ENCODE assay signal across 8 cellular contexts in the genomic region with DNA sequence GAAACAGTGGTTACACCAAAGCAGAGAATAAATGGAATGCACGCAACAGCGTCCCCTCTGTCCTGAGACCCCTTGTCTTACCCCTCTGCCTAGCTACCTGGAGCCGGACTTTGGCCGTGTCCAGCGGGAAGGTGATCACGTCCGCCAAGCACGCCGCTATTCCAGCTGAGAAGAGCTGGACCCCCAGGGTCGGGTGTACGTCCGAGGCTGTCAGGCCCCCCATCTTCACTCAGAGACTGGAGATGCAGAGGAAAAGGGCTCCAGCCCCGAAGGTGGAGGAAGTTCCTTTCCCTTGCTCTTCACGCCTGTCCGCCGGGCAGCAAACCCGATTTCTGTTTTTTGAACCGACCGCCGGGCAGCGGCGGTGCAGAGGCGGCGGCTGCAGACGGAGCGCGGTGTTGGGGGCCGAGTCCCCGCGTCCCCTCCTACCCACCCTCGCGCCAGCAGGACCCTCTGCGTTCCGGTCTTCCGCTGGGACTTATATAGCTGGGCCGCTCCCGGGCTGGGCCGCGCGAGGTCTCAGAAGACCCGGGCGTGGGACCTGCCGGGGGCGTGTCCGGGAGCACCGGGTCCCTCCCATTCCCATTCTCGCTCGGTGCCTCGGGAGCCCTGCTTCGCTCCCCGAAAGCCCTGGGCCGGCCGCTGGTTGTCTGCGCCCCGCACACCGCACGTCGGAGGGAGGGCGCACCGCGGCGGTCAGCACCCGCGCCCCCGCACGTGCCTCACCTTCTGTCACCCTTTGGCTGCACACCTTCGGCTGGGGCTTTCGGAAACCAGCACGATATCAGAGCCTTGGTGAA. TPM values are rescaled to one million over a fixed set of nuclear protein-coding genes. Genes with fewer than 3 reads are reported as not detected.
DNase-seq lines count a peak whose midpoint lies in the region; ATAC-seq and TF ChIP-seq lines count a peak whose summit lies in the region.

Gene UCP1 (minus strand): TSS at position 455 of the 800 bp plus-strand sequence. CDS start 232 bp downstream, at position 223.

- H3K27me3 ChIP-seq in body of pancreas: peaks cover 0 to 11% of the 10 kb centered on the region in 2 donors

- H3K4me3 Mint-ChIP-seq in activated CD4-positive, alpha-beta T cell treated with anti-CD3 and anti-CD28 coated beads for 36 hours: peak within 1 kb of the TSS; percentile 54
- H3K4me3 Mint-ChIP-seq in stimulated activated naive CD8-positive, alpha-beta T cell treated with anti-CD3 and anti-CD28 coated beads, Interleukin-15, Interleukin-2, amounts not matched to agents 100 ng/mL and 50 ng/mL, for 24 hours: peak within 1 kb of the TSS; percentile 71

- CTCF ChIA-PET in activated CD4-positive, alpha-beta T cell treated with anti-CD3 and anti-CD28 coated beads for 36 hours (lab: Charles Lee): interaction anchor here (0.6 to 1.0 kb wide), 5 partner anchors 29 to 1162 kb away, joined by 3 to 4 read pairs (median 4); no protein-coding TSS in a partner anchor

- DNase-seq in activated CD4-positive, alpha-beta T cell treated with anti-CD3 and anti-CD28 coated beads for 36 hours: peak; percentile 10
- no peak for DNase-seq in activated CD4-positive, alpha-beta T cell treated with anti-CD3 and anti-CD28 coated beads for 4 hours
- DNase-seq in body of pancreas: peak; percentile 29 to 64 (median 38)
- DNase-seq in islet precursor cell: peak; percentile 72
- no peak for DNase-seq in NCI-H2029 (lab: John Stamatoyannopoulos, UW)
- no peak for DNase-seq in KG1 (lab: John Stamatoyannopoulos, UW)
- DNase-seq in medulla oblongata (ENCODE audit: extremely low spot score): no peak

- no peaks in the 10 kb centered on the region for H3K36me3 ChIP-seq in body of pancreas (replicated peaks in 1 of 2; ENCODE audit: insufficient read depth in 1 of 2, low read depth in 2 of 2)

- H3K4me1 Mint-ChIP-seq in activated CD4-positive, alpha-beta T cell treated with anti-CD3 and anti-CD28 coated beads for 36 hours: peaks cover 19% of the 10 kb centered on the region
- peaks cover 21% of the 10 kb centered on the region for H3K4me1 Mint-ChIP-seq in stimulated activated naive CD8-positive, alpha-beta T cell treated with anti-CD3 and anti-CD28 coated beads, Interleukin-15, Interleukin-2, amounts not matched to agents 100 ng/mL and 50 ng/mL, for 24 hours (ENCODE audit: low read depth)

- peaks cover 0 to 6% (median 0%) of the 10 kb centered on the region in 3 donors for H3K9me3 ChIP-seq in body of pancreas

- ATAC-seq in activated CD4-positive, alpha-beta T cell treated with anti-CD3 and anti-CD28 coated beads for 36 hours: no peak
- ATAC-seq in body of pancreas: peak; percentile 76

- POLR2A ChIA-PET in activated CD4-positive, alpha-beta T cell treated with anti-CD3 and anti-CD28 coated beads for 36 hours (lab: Charles Lee): no interaction called here

- no peak for TF ChIP-seq CTCF in body of pancreas (IDR thresholded peaks at IDR 0.05)

- peaks cover 12% of the 10 kb centered on the region for H3K9me3 Mint-ChIP-seq in activated CD4-positive, alpha-beta T cell treated with anti-CD3 and anti-CD28 coated beads for 36 hours (ENCODE audit: low read depth)
- peaks cover 12% of the 10 kb centered on the region for H3K9me3 Mint-ChIP-seq in stimulated activated naive CD8-positive, alpha-beta T cell treated with anti-CD3 and anti-CD28 coated beads, Interleukin-15, Interleukin-2, amounts not matched to agents 100 ng/mL and 50 ng/mL, for 24 hours

- TF ChIP-seq POLR2A in body of pancreas (IDR thresholded peaks at IDR 0.05): no peak

- no peak within 1 kb of the TSS for H3K27ac ChIP-seq in body of pancreas

- peaks cover 20% of the 10 kb centered on the region for H3K4me1 ChIP-seq in body of pancreas

- no peak within 1 kb of the TSS for H3K27ac Mint-ChIP-seq in activated CD4-positive, alpha-beta T cell treated with anti-CD3 and anti-CD28 coated beads for 36 hours
- peak within 1 kb of the TSS; percentile 49 for H3K27ac Mint-ChIP-seq in stimulated activated naive CD8-positive, alpha-beta T cell treated with anti-CD3 and anti-CD28 coated beads, Interleukin-15, Interleukin-2, amounts not matched to agents 100 ng/mL and 50 ng/mL, for 24 hours

- no peaks in the 10 kb centered on the region for H3K36me3 Mint-ChIP-seq in activated CD4-positive, alpha-beta T cell treated with anti-CD3 and anti-CD28 coated beads for 36 hours (ENCODE audit: low read depth)
- no peaks in the 10 kb centered on the region for H3K36me3 Mint-ChIP-seq in stimulated activated naive CD8-positive, alpha-beta T cell treated with anti-CD3 and anti-CD28 coated beads, Interleukin-15, Interleukin-2, amounts not matched to agents 100 ng/mL and 50 ng/mL, for 24 hours (ENCODE audit: low read depth)

- 1 to 2% methylated on average over 21 to 69 of the region's 69 CpGs for WGBS in body of pancreas, 2 donors

- peak within 1 kb of the TSS; percentile 12 to 66 for H3K4me3 ChIP-seq in body of pancreas

- intact Hi-C loops in activated CD4-positive, alpha-beta T cell treated with anti-CD3 and anti-CD28 coated beads for 36 hours (cut with DNase I, micrococcal nuclease): no loop called here
- intact Hi-C loops in body of pancreas (cut with DNase I): no loop called here

- peaks cover 52% of the 10 kb centered on the region for H3K27me3 Mint-ChIP-seq in activated CD4-positive, alpha-beta T cell treated with anti-CD3 and anti-CD28 coated beads for 36 hours
- H3K27me3 Mint-ChIP-seq in stimulated activated naive CD8-positive, alpha-beta T cell treated with anti-CD3 and anti-CD28 coated beads, Interleukin-15, Interleukin-2, amounts not matched to agents 100 ng/mL and 50 ng/mL, for 24 hours: peaks cover 42% of the 10 kb centered on the region

RNA-seq across cellular contexts. Expression of gene UCP1, which starts in this region (rescaled TPM):
- total RNA-seq in activated CD4-positive, alpha-beta T cell treated with anti-CD3 and anti-CD28 coated beads for 36 hours: not detected
- total RNA-seq in body of pancreas: not detected

Comparison
In these comparisons a context has a peak if more than half of its experiments do, and no peak if none do; other contexts are left out.
1. Peak in DNase-seq in activated CD4-positive, alpha-beta T cell treated with anti-CD3 and anti-CD28 coated beads for 36 hours; RNA of the gene not detected or under 1 TPM.
2. Peak in DNase-seq, ATAC-seq and H3K4me3 ChIP-seq in body of pancreas; RNA of the gene not detected or under 1 TPM.